12 cellular contexts compared by ENCODE assay signal in the genomic region with DNA sequence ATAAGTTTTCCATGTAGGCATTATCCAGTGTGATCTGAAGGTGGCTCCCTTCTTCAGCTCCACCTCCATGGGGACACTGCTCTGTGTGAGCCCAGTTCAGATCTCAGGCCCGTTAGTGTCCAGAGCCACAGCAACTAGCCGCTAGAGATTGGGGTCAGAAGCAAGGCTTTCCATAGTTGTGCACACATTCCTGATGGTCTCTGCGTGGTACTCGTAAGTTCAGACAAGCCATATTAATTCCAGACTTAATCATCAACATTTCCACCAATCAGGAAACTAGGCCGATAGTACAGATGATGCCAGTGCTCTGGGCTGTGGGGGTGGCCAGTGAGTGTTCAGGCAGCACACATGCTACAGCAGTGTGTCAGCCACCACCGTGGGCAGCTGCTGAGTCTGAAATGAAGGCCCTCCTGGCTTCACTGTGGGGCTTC. TPM values are rescaled to one million over a fixed set of nuclear protein-coding genes. Genes with fewer than 3 reads are reported as not detected.
DNase-seq lines count a peak whose midpoint lies in the region; ATAC-seq, FAIRE-seq and TF ChIP-seq lines count a peak whose summit lies in the region.
"Had no signal": no experiment of that assay in that cellular context is flagged by ENCODE, and none has a peak within 500 bp of the region (broad histone marks: within the 10 kb centered on the region; RNA-seq: fewer than 3 reads in every experiment).

No MANE protein-coding gene starts in this region.

- DNase-seq in GM04504 (ENCODE audit: low read depth): peak; percentile 86
- peak; percentile 84 for DNase-seq in RCC 7860 (ENCODE audit: low spot score)
- DNase-seq in epidermal melanocyte (ENCODE audit: insufficient read length, low spot score): peak; percentile 39
- DNase-seq in psoas muscle: peak; percentile 62 to 69
- DNase-seq in C1 segment of cervical spinal cord (lab: John Stamatoyannopoulos, UW): no peak
- no peak for DNase-seq in NCI-H2196 (lab: John Stamatoyannopoulos, UW; ENCODE audit: unreplicated experiment)
- DNase-seq in NCI-H82 (lab: John Stamatoyannopoulos, UW): no peak
- no peak for DNase-seq in NCI-H1092 treated with DMSO at 0.1 percent for 48 hours (lab: John Stamatoyannopoulos, UW)
- DNase-seq: stimulated activated naive B cell treated with anti-CD40 and anti-IgM and Interleukin-4, amounts not matched to agents 10 μg/mL and 1 μg/mL and 100 μg/mL, for 72 hours had no signal

- no peak overlapping the region for H3K4me3 ChIP-seq in psoas muscle
- H3K4me3 ChIP-seq: prostate gland had no signal

- intact Hi-C loops in psoas muscle (cut with DNase I): no loop called here

- peak overlapping the region; percentile 78 for H3K27ac ChIP-seq in psoas muscle
- H3K27ac ChIP-seq: KMS-11, prostate gland had no signal

- H3K27me3 ChIP-seq in psoas muscle (ENCODE audit: insufficient read depth in 3 of 3, low read length in 2 of 3): no peaks in the 10 kb centered on the region

- TF ChIP-seq CTCF in psoas muscle (IDR thresholded peaks at IDR 0.05): peak; percentile 17

- WGBS in psoas muscle, 3 donors: 50 to 69% (median 60%) methylated on average over 6 of the region's 6 CpGs

- FAIRE-seq in RCC 7860 (lab: Jason Lieb, UNC): peak; percentile 48

- peaks cover 0 to 23% of the 10 kb centered on the region in 2 donors for H3K36me3 ChIP-seq in psoas muscle (ENCODE audit: insufficient read depth in 1 of 2, low read depth in 1 of 2)
- H3K36me3 ChIP-seq: prostate gland had no signal

- H3K9me3 ChIP-seq in psoas muscle: no peaks in the 10 kb centered on the region
- H3K9me3 ChIP-seq: prostate gland had no signal

- ATAC-seq in psoas muscle: peak; percentile 97 to 99 (median 98)
- ATAC-seq: activated naive CD4-positive, alpha-beta T cell treated with anti-CD3 and anti-CD28 coated beads, Interleukin-2, amount 50 U/mL, for 72 hours; stimulated activated naive B cell treated with anti-CD40 and anti-IgM and Interleukin-4, amounts not matched to agents 10 μg/mL and 1 μg/mL and 100 μg/mL, for 72 hours had no signal

- H3K4me1 ChIP-seq in psoas muscle: no peaks in the 10 kb centered on the region
- H3K4me1 ChIP-seq: prostate gland had no signal

RNA-seq across cellular contexts. Expression of a gene that starts 17.5 kb away (rescaled TPM):
- 100 to 1,000 TPM in 2 of 4 donors, 10 to 100 TPM in 2; 59.1 to 122 (median 96.1) TPM for total RNA-seq in psoas muscle
- 10 to 100 TPM; 34.8 to 70.3 (median 59.5) TPM for polyA plus RNA-seq in psoas muscle

Comparison
In these comparisons a context has a peak if more than half of its experiments do, and no peak if none do; other contexts are left out.
1. DNase-seq: peak in GM04504 (single experiment), RCC 7860 (single experiment), epidermal melanocyte (single experiment) and psoas muscle (2 of 2); none in C1 segment of cervical spinal cord (0 of 14), NCI-H2196 (single experiment), NCI-H82 (single experiment) and NCI-H1092 treated with DMSO at 0.1 percent for 48 hours (single experiment).